Comparison of ENCODE assay signal across 8 cellular contexts in the genomic region with DNA sequence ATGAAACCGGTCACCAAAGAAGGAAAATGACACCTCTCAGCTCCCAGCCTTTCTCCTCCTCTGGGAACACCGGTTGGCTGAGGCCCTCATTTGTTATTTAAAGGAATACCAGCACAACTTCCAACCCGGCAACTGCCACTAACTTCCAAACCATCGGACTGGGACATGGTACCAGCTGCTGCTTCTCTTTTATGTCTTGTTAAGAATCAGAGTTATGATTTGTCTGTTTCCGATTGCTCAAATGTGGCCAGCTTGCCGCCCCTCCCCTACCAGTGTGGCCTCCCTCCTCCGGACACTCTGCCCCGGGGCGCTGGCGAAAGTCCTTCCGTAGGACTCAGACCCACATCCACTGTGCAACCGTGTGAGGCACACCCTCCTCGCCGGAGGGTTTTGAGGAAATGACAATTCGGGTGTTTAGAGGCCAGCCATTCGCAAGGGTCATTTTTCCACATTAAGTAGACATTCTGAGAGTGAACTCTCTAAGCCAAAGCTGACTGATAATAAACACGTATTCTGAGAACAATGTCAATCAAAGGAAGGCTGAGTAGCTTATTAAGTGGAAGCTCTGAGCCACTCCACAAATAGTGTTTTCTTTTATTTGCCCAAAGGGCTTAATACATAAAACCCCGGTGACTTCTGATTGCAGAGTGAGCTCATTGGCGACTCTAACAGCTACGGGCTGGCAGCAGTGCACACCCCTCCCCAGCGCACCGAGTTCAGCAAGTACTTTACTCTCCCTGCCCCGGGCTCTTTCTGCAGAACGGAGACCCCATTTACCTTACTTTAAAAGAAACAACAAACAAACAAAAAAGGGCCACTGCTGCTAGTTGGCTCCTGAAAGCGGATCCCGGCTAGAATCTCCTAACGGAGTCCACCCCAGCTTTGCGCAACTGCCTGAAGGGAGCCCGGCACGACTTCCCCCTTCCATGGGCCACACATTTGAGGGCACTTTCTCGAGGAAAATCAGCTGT. TPM values are rescaled to one million over a fixed set of nuclear protein-coding genes. Genes with fewer than 3 reads are reported as not detected.
A peak's percentile ranks its signal among the peaks of the same experiment; 100 is the strongest.
DNase-seq lines count a peak whose midpoint lies in the region; ATAC-seq and TF ChIP-seq lines count a peak whose summit lies in the region.

No MANE protein-coding gene starts in this region.

- no peaks in the 10 kb centered on the region for H3K36me3 Mint-ChIP-seq in natural killer cell
- no peaks in the 10 kb centered on the region for H3K36me3 Mint-ChIP-seq in natural killer cell treated with Interleukin-12 subunit alpha and Interleukin-12 subunit beta and Interleukin-15 and Interleukin-18, amount 100 ng/mL, for 72 hours

- H3K36me3 ChIP-seq in mammary epithelial cell (ENCODE audit: insufficient read depth, low read length) (peaks cover 5% of the 10 kb centered on the region), liver (ENCODE audit: control insufficient read depth in 4 of 4, insufficient read depth in 3 of 4, low read depth in 1 of 4, low read length in 3 of 4) (peaks cover 0 to 3% (median 0%) of the 10 kb centered on the region in 4 donors)

- peak overlapping the region; percentile 86 for H3K27ac ChIP-seq in mammary epithelial cell (ENCODE audit: insufficient read depth, low read depth, low read length)
- H3K27ac ChIP-seq in liver (ENCODE audit: low read depth in 1 of 2, low read length in 2 of 2) = peak overlapping the region; percentile 16 to 34

- peak overlapping the region; percentile 96 for H3K4me2 ChIP-seq in mammary epithelial cell (ENCODE audit: insufficient read depth, low read depth, low read length)

- H3K9me3 ChIP-seq in mammary epithelial cell (replicated peaks; ENCODE audit: insufficient read depth, low read length) (no peaks in the 10 kb centered on the region), liver (ENCODE audit: control insufficient read depth in 4 of 4, low read length in 3 of 4) (no peaks in the 10 kb centered on the region)

- H3K9ac ChIP-seq in mammary epithelial cell (ENCODE audit: insufficient read depth, low read length) = peak overlapping the region; percentile 96
- no peak overlapping the region for H3K9ac ChIP-seq in liver (ENCODE audit: low read depth in 1 of 2, low read length in 2 of 2)

- peaks cover 15% of the 10 kb centered on the region for H4K20me1 ChIP-seq in mammary epithelial cell (ENCODE audit: insufficient read depth, low read length)

- intact Hi-C loops in natural killer cell (cut with micrococcal nuclease) (no loop called here), mammary epithelial cell (cut with micrococcal nuclease) (loop anchor here (1.0 kb wide), 1 partner anchor 9 kb away; no protein-coding TSS in a partner anchor)

- peaks cover 51 to 62% of the 10 kb centered on the region in 2 donors for H3K27me3 Mint-ChIP-seq in natural killer cell (ENCODE audit: low read depth in 2 of 2)
- H3K27me3 Mint-ChIP-seq in natural killer cell treated with Interleukin-12 subunit alpha and Interleukin-12 subunit beta and Interleukin-15 and Interleukin-18, amount 100 ng/mL, for 72 hours = peaks cover 40 to 47% of the 10 kb centered on the region in 2 donors

- no peak overlapping the region for H3K27ac Mint-ChIP-seq in natural killer cell
- H3K27ac Mint-ChIP-seq in natural killer cell treated with Interleukin-12 subunit alpha and Interleukin-12 subunit beta and Interleukin-15 and Interleukin-18, amount 100 ng/mL, for 72 hours = no peak overlapping the region

- in situ Hi-C loops in mammary epithelial cell (cut with MboI; ENCODE audit: low sequenced_read_pairs in 2 of 2) = no loop called here

- no peaks in the 10 kb centered on the region for H3K9me3 Mint-ChIP-seq in natural killer cell
- no peaks in the 10 kb centered on the region for H3K9me3 Mint-ChIP-seq in natural killer cell treated with Interleukin-12 subunit alpha and Interleukin-12 subunit beta and Interleukin-15 and Interleukin-18, amount 100 ng/mL, for 72 hours

- no peak for DNase-seq in natural killer cell
- DNase-seq in natural killer cell treated with Interleukin-12 subunit alpha and Interleukin-12 subunit beta and Interleukin-15 and Interleukin-18, amount 100 ng/mL, for 72 hours (ENCODE audit: low spot score) = no peak
- DNase-seq in mammary epithelial cell = peak; percentile 67
- DNase-seq in stimulated activated CD4-positive, alpha-beta T cell treated with anti-CD3 and anti-CD28 coated beads, Interleukin-4, amount 100 ng/mL, for 24 hours = no peak
- DNase-seq in effector CD8-positive, alpha-beta T cell (lab: John Stamatoyannopoulos, UW) = no peak

- no TSS peak for BruUV-seq in mammary epithelial cell (replicated peaks; lab: Mats Ljungman, UMichigan)

- H3K79me2 ChIP-seq in mammary epithelial cell (ENCODE audit: insufficient read depth, low read length) = peaks cover 98% of the 10 kb centered on the region

- H3K4me1 ChIP-seq in mammary epithelial cell (ENCODE audit: insufficient read depth, low read length) = peaks cover 69% of the 10 kb centered on the region
- peaks cover 25 to 61% (median 50%) of the 10 kb centered on the region in 4 donors for H3K4me1 ChIP-seq in liver (ENCODE audit: control insufficient read depth in 4 of 4, insufficient read depth in 4 of 4, low read length in 3 of 4)

- TF ChIP-seq CTCF in natural killer cell (IDR thresholded peaks at IDR 0.05) = no peak
- TF ChIP-seq CTCF in mammary epithelial cell (conservative IDR thresholded peaks at IDR 0.05 in 1 of 2, IDR thresholded peaks at IDR 0.05 in 1 of 2; ENCODE audit: extremely low read depth in 1 of 2, insufficient read depth in 1 of 2, low read depth in 1 of 2, low read length in 2 of 2) = no peak
- TF ChIP-seq CTCF in liver (IDR thresholded peaks at IDR 0.05; ENCODE audit: low read depth, low read length, missing input control) = no peak

- H3K4me3 Mint-ChIP-seq in natural killer cell = peak overlapping the region; percentile 6
- H3K4me3 Mint-ChIP-seq in natural killer cell treated with Interleukin-12 subunit alpha and Interleukin-12 subunit beta and Interleukin-15 and Interleukin-18, amount 100 ng/mL, for 72 hours = no peak overlapping the region

- CTCF ChIA-PET in mammary epithelial cell (lab: Charles Lee; ENCODE audit: low non-redundant PET) = interaction anchor here (0.7 kb wide), 1 partner anchor 21 kb away, joined by 4 read pairs; no protein-coding TSS in a partner anchor

- ATAC-seq in natural killer cell (peak in 2 of 3 donors; percentile 45 to 54), HG03039 (IDR thresholded peaks at IDR 0.05; ENCODE audit: unreplicated experiment) (no peak), GM19455 (IDR thresholded peaks at IDR 0.05; ENCODE audit: unreplicated experiment) (no peak)
- ATAC-seq in natural killer cell treated with Interleukin-12 subunit alpha and Interleukin-12 subunit beta and Interleukin-15 and Interleukin-18, amount 100 ng/mL, for 72 hours = no peak

- H3K4me3 ChIP-seq in mammary epithelial cell (replicated peaks in 1 of 3; ENCODE audit: insufficient read depth in 1 of 3, low read depth in 2 of 3, low read length in 3 of 3) (peak overlapping the region; percentile 39 to 53 (median 41)), liver (ENCODE audit: low read depth in 1 of 3, low read length in 3 of 3) (peak overlapping the region in 2 of 3 donors; percentile 0 to 4)

- H2AFZ ChIP-seq in mammary epithelial cell (ENCODE audit: low read depth, low read length) = no peak overlapping the region

- WGBS in mammary epithelial cell (ENCODE audit: low coverage, missing lambda C conversion rate) = 5% methylated on average over 27 of the region's 31 CpGs
- WGBS in liver = 16% methylated on average over 31 of the region's 31 CpGs

- peaks cover 7 to 20% of the 10 kb centered on the region in 2 donors for H3K4me1 Mint-ChIP-seq in natural killer cell
- peaks cover 8 to 13% of the 10 kb centered on the region in 2 donors for H3K4me1 Mint-ChIP-seq in natural killer cell treated with Interleukin-12 subunit alpha and Interleukin-12 subunit beta and Interleukin-15 and Interleukin-18, amount 100 ng/mL, for 72 hours (ENCODE audit: low read depth in 2 of 2)

- no peaks in the 10 kb centered on the region for H3K27me3 ChIP-seq in mammary epithelial cell (ENCODE audit: insufficient read depth, low read length)
- no peaks in the 10 kb centered on the region for H3K27me3 ChIP-seq in liver (ENCODE audit: control insufficient read depth in 4 of 4, insufficient read depth in 4 of 4, low read length in 3 of 4)

- dilution Hi-C loops in mammary epithelial cell (cut with HindIII; ENCODE audit: low sequenced_read_pairs) = loop anchor here (10.0 kb wide), 1 partner anchor 147 kb away; no protein-coding TSS in a partner anchor

- TF ChIP-seq RAD21 in liver (IDR thresholded peaks at IDR 0.05) = no peak

TF ChIP-seq in liver, 16 proteins besides CTCF, POLR2A, EP300 and RAD21 (continues in another document):
- no peak for TF ChIP-seq FOXA2 (IDR thresholded peaks at IDR 0.05)
- no peak for TF ChIP-seq TAF1 (conservative IDR thresholded peaks at IDR 0.05)
- TF ChIP-seq HNF4A (conservative IDR thresholded peaks at IDR 0.05) = peak in 1 of 2 donors; percentile 5

RNA-seq across cellular contexts. Expression of a gene that starts 5.4 kb away (rescaled TPM):
- total RNA-seq in natural killer cell (under 1 TPM in 1 of 3 donors, not detected in 2; 0.09 TPM), mammary epithelial cell (10 to 100 TPM; 50.1 to 83.9 TPM), liver (10 to 100 TPM in 1 of 2 donors, 1 to 10 TPM in 1; 9.9 to 22.6 TPM)
- total RNA-seq in natural killer cell treated with Interleukin-12 subunit alpha and Interleukin-12 subunit beta and Interleukin-15 and Interleukin-18, amount 100 ng/mL, for 72 hours = under 1 TPM in 1 of 2 donors, not detected in 1; 0.11 TPM
- polyA plus RNA-seq in mammary epithelial cell (21.0 TPM), liver (1 to 10 TPM; 4.7 to 7.2 TPM)
- 36.0 TPM for polyA minus RNA-seq in mammary epithelial cell

Comparison
In these comparisons a context has a peak if more than half of its experiments do, and no peak if none do; other contexts are left out.
1. ATAC-seq: peak in natural killer cell (2 of 3); none in natural killer cell treated with Interleukin-12 subunit alpha and Interleukin-12 subunit beta and Interleukin-15 and Interleukin-18, amount 100 ng/mL, for 72 hours (0 of 2), HG03039 (single experiment) and GM19455 (single experiment).
2. RNA of a gene that starts 5.4 kb away (total RNA-seq): 50.1 to 83.9 TPM in mammary epithelial cell and 9.9 to 22.6 TPM in liver; 0.11 TPM in natural killer cell treated with Interleukin-12 subunit alpha and Interleukin-12 subunit beta and Interleukin-15 and Interleukin-18, amount 100 ng/mL, for 72 hours and 0.09 TPM in natural killer cell; every median in the first group is over 4 times any median in the second.